ENCODE assay signal across 8 cellular contexts in genomic region chr10:73810735-73811465, GRCh38. TPM values are rescaled to one million over a fixed set of nuclear protein-coding genes. Genes with fewer than 3 reads are reported as not detected.
DNase-seq lines count a peak whose midpoint lies in the region; ATAC-seq and TF ChIP-seq lines count a peak whose summit lies in the region.

No MANE protein-coding gene starts in this region.

- BruUV-seq in Calu3 (replicated peaks; lab: Mats Ljungman, UMichigan), result no TSS peak

- H2AFZ ChIP-seq in neural cell (ENCODE audit: low read depth, low read length), result peak overlapping the region; percentile 21

- no peak for TF ChIP-seq RAD21 in neural cell (conservative IDR thresholded peaks at IDR 0.05)

- H3F3A ChIP-seq in neural cell (ENCODE audit: insufficient read depth, low read length, poor library complexity, severe bottlenecking), result no peaks in the 10 kb centered on the region

- TF ChIP-seq EP300 in neural cell (conservative IDR thresholded peaks at IDR 0.05; ENCODE audit: poor library complexity, severe bottlenecking), result no peak

- intact Hi-C loops in Calu3 (cut with micrococcal nuclease; ENCODE audit: unreplicated experiment) (no loop called here), testis (cut with DNase I; ENCODE audit: low total_unique reads) (no loop called here)

- peaks cover 42% of the 10 kb centered on the region for H3K36me3 Mint-ChIP-seq in Calu3 (ENCODE audit: insufficient read depth, unreplicated experiment)

- peaks cover 7% of the 10 kb centered on the region for H3K79me2 ChIP-seq in neural cell (replicated peaks; ENCODE audit: insufficient read depth, low read length)

- WGBS in testis, 2 donors, result 1 to 2% methylated on average over 5 to 50 of the region's 63 CpGs

- DNase-seq in Calu3 (peak; percentile 38), epithelial cell of proximal tubule (ENCODE audit: low read depth) (no peak), testis (peak; percentile 28)
- peak; percentile 64 for DNase-seq in Jurkat, Clone E6-1 (ENCODE audit: low read depth, low spot score)
- DNase-seq in activated CD8-positive, alpha-beta memory T cell treated with anti-CD3 and anti-CD28 coated beads for 48 hours (ENCODE audit: low read depth in 2 of 3, low spot score in 2 of 3), result peak; percentile 22 to 42 (median 30)

- peak overlapping the region; percentile 84 for H3K9ac ChIP-seq in neural cell (ENCODE audit: low read length)

- no peak for TF ChIP-seq POLR2A in testis (IDR thresholded peaks at IDR 0.05)

- H3K9me3 ChIP-seq in neural cell (ENCODE audit: low read length) (no peaks in the 10 kb centered on the region), testis (no peaks in the 10 kb centered on the region)

- no peak for TF ChIP-seq CTCF in Calu3 (IDR thresholded peaks at IDR 0.05; ENCODE audit: unreplicated experiment)
- TF ChIP-seq CTCF in epithelial cell of proximal tubule (conservative IDR thresholded peaks at IDR 0.05; ENCODE audit: low read depth, low read length), result no peak
- no peak for TF ChIP-seq CTCF in neural cell (IDR thresholded peaks at IDR 0.05; ENCODE audit: poor library complexity, severe bottlenecking)
- no peak for TF ChIP-seq CTCF in testis (IDR thresholded peaks at IDR 0.05)

- peak overlapping the region; percentile 61 for H3K27ac ChIP-seq in neural cell (ENCODE audit: low read length)
- H3K27ac ChIP-seq in testis, result peak overlapping the region; percentile 80 to 90

- H3K4me3 Mint-ChIP-seq in Calu3 (ENCODE audit: low read depth, unreplicated experiment), result peak overlapping the region; percentile 72

- peak overlapping the region; percentile 62 for H3K4me3 ChIP-seq in Jurkat, Clone E6-1 (ENCODE audit: low read length)
- H3K4me3 ChIP-seq in epithelial cell of proximal tubule (ENCODE audit: low read depth, low read length) (peak overlapping the region; percentile 81), neural cell (ENCODE audit: low read length) (peak overlapping the region; percentile 89), testis (peak overlapping the region; percentile 94 to 96)

- peak overlapping the region; percentile 76 for H3K4me2 ChIP-seq in neural cell (ENCODE audit: low read length)

- ATAC-seq in GM21528 (IDR thresholded peaks at IDR 0.05; ENCODE audit: low FRiP score, unreplicated experiment) (peak; percentile 41), HG03565 (IDR thresholded peaks at IDR 0.05; ENCODE audit: unreplicated experiment) (no peak)

- no peaks in the 10 kb centered on the region for H3K36me3 ChIP-seq in neural cell (ENCODE audit: insufficient read depth, low read length)
- H3K36me3 ChIP-seq in testis (ENCODE audit: low read depth, missing control alignments), result no peaks in the 10 kb centered on the region

- H3K27me3 Mint-ChIP-seq in Calu3 (ENCODE audit: unreplicated experiment), result no peaks in the 10 kb centered on the region

- no peak overlapping the region for H3K27ac Mint-ChIP-seq in Calu3 (ENCODE audit: unreplicated experiment)

- H3K27me3 ChIP-seq in neural cell (ENCODE audit: insufficient read depth, low read depth, low read length) (no peaks in the 10 kb centered on the region), testis (no peaks in the 10 kb centered on the region)

- H3K4me1 Mint-ChIP-seq in Calu3 (ENCODE audit: low read depth, unreplicated experiment), result peaks cover 10% of the 10 kb centered on the region

- no peaks in the 10 kb centered on the region for H3K4me1 ChIP-seq in testis

- CTCF ChIA-PET in Calu3 (lab: Charles Lee), result interaction anchor here (0.7 kb wide), 1 partner anchor 20 kb away, joined by 8 read pairs; no protein-coding TSS in a partner anchor

- no peaks in the 10 kb centered on the region for H3K9me3 Mint-ChIP-seq in Calu3 (ENCODE audit: low read depth, unreplicated experiment)

- no peaks in the 10 kb centered on the region for H4K20me1 ChIP-seq in neural cell (ENCODE audit: insufficient read depth)

- H3K9me2 ChIP-seq in neural cell (ENCODE audit: insufficient read depth, low read length), result no peaks in the 10 kb centered on the region

TF ChIP-seq in neural cell, 6 proteins besides CTCF, POLR2A, EP300 and RAD21:
- TF ChIP-seq EZH2 (IDR thresholded peaks at IDR 0.05; ENCODE audit: borderline replicate concordance, insufficient read depth, low read length, poor library complexity, severe bottlenecking) (no peak), POLR2AphosphoS5 (IDR thresholded peaks at IDR 0.05) (no peak), MXI1 (conservative IDR thresholded peaks at IDR 0.05; ENCODE audit: poor library complexity, severe bottlenecking) (no peak), TAF1 (IDR thresholded peaks at IDR 0.05; ENCODE audit: low read depth) (no peak), REST (IDR thresholded peaks at IDR 0.05; ENCODE audit: borderline replicate concordance) (no peak), SMC3 (conservative IDR thresholded peaks at IDR 0.05; ENCODE audit: poor library complexity) (no peak)

RNA-seq across cellular contexts. Expression of gene NDST2, which starts 0.5 kb away (rescaled TPM):
- total RNA-seq in Calu3 (2022) (24.8 and 26.7 TPM in 2 replicates), epithelial cell of proximal tubule (10.3 and 12.3 TPM in 2 replicates), testis (10 to 100 TPM; 46.7 to 60.9 TPM)
- 39.4 TPM for polyA plus RNA-seq in Jurkat, Clone E6-1 (2012; ENCODE audit: insufficient read depth, insufficient read length)
- polyA plus RNA-seq in neural cell (10.5 and 18.1 TPM in 2 replicates), testis (ENCODE audit: insufficient read depth, low read depth, low replicate concordance) (37.2 TPM)
- polyA minus RNA-seq in neural cell, result 17.0 and 17.5 TPM in 2 replicates

RNA-seq across cellular contexts. Expression of gene ZSWIM8, which starts 25.5 kb away (rescaled TPM):
- total RNA-seq in Calu3 (2022), result 59.9 and 69.9 TPM in 2 replicates
- polyA plus RNA-seq in Jurkat, Clone E6-1 (2012; ENCODE audit: insufficient read depth, insufficient read length), result 28.1 TPM
- total RNA-seq in epithelial cell of proximal tubule, result 31.5 and 40.3 TPM in 2 replicates
- polyA plus RNA-seq in neural cell, result 69.1 and 83.2 TPM in 2 replicates
- 59.4 and 93.7 TPM in 2 replicates for polyA minus RNA-seq in neural cell
- 100 to 1,000 TPM; 192 to 289 TPM for total RNA-seq in testis
- polyA plus RNA-seq in testis (ENCODE audit: insufficient read depth, low read depth, low replicate concordance), result 204 TPM

RNA-seq across cellular contexts. Expression of gene CHCHD1, which starts 29.1 kb away (rescaled TPM):
- total RNA-seq in Calu3 (2022) (39.2 and 44.1 TPM in 2 replicates), epithelial cell of proximal tubule (62.5 and 89.8 TPM in 2 replicates), testis (10 to 100 TPM; 27.9 to 31.3 TPM)
- 85.9 TPM for polyA plus RNA-seq in Jurkat, Clone E6-1 (2012; ENCODE audit: insufficient read depth, insufficient read length)
- polyA plus RNA-seq in neural cell (82.5 and 88.8 TPM in 2 replicates), testis (ENCODE audit: insufficient read depth, low read depth, low replicate concordance) (37.4 TPM)
- polyA minus RNA-seq in neural cell, result 17.8 and 21.2 TPM in 2 replicates
